In the genomic region with DNA sequence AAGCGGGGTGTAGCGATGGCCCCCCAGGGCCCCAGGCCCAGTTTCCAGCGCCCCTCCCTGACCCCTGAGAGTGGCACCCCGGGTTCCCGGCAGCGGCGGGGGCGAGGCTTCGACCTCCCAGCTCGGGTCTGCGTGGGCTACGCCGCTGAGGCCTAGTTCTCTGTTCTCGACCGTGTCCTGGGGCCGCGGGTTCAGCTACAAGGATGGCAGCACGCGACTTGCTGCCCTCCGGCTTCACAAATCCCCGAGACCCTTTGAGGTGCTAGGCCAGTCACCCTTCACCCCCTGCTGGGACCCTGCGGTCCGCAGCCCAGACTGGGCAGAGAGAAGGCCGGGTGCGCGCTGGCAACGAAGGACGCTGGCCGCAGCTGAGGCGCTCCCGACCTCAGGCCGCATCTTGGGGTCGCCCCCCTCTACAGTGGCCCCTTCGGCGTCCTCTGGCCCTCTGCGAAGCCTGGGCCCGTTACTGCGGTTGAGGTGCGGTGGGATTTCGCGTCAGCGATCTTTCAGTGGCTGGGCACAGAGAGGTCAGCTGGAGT, we compare ENCODE assay signal across 13 cellular contexts. TPM values are rescaled to one million over a fixed set of nuclear protein-coding genes. Genes with fewer than 3 reads are reported as not detected.
DNase-seq lines count a peak whose midpoint lies in the region; FAIRE-seq and TF ChIP-seq lines count a peak whose summit lies in the region.
"Had no signal": no experiment of that assay in that cellular context is flagged by ENCODE, and none has a peak within 500 bp of the region (broad histone marks: within the 10 kb centered on the region; RNA-seq: fewer than 3 reads in every experiment).

No MANE protein-coding gene starts in this region.

- peaks cover 22% of the 10 kb centered on the region for H3K36me3 ChIP-seq in suprapubic skin
- H3K36me3 ChIP-seq: BLaER1 had no signal

- H3K27ac ChIP-seq in layer of hippocampus (ENCODE audit: low read depth, low read length) (peak overlapping the region; percentile 52), suprapubic skin (peak overlapping the region; percentile 91)
- H3K27ac ChIP-seq: BLaER1 had no signal

- peaks cover 73% of the 10 kb centered on the region for H3K4me1 Mint-ChIP-seq in activated naive CD4-positive, alpha-beta T cell treated with anti-CD3 and anti-CD28 coated beads, Interleukin-2, amount 10 ng/mL, durations not matched to agents 7 days and 5 days

- H3K4me3 ChIP-seq in suprapubic skin: peak overlapping the region; percentile 71

- H3K27ac Mint-ChIP-seq in activated naive CD4-positive, alpha-beta T cell treated with anti-CD3 and anti-CD28 coated beads, Interleukin-2, amount 10 ng/mL, durations not matched to agents 7 days and 5 days: no peak overlapping the region

- 79% methylated on average over 21 of the region's 42 CpGs for WGBS in suprapubic skin

- no peaks in the 10 kb centered on the region for H3K9me3 ChIP-seq in suprapubic skin

- H3K27me3 ChIP-seq in layer of hippocampus (ENCODE audit: control insufficient read depth, insufficient read depth, low read length) (peaks cover 57% of the 10 kb centered on the region), suprapubic skin (peaks cover 91% of the 10 kb centered on the region)

- H3K9me3 Mint-ChIP-seq in activated naive CD4-positive, alpha-beta T cell treated with anti-CD3 and anti-CD28 coated beads, Interleukin-2, amount 10 ng/mL, durations not matched to agents 7 days and 5 days: no peaks in the 10 kb centered on the region

- CTCF ChIA-PET in activated naive CD4-positive, alpha-beta T cell treated with anti-CD3 and anti-CD28 coated beads, Interleukin-2, amount 10 ng/mL, durations not matched to agents 7 days and 5 days (lab: Charles Lee): no interaction called here

- DNase-seq in activated naive CD4-positive, alpha-beta T cell treated with anti-CD3 and anti-CD28 coated beads, Interleukin-2, amount 10 ng/mL, durations not matched to agents 7 days and 5 days: no peak
- no peak for DNase-seq in activated naive CD4-positive, alpha-beta T cell treated with Interleukin-2 at 50 U/mL for 16 hours
- DNase-seq in activated CD8-positive, alpha-beta memory T cell treated with anti-CD3 and anti-CD28 coated beads, Interleukin-2, amount 50 U/mL, for 48 hours: peak; percentile 61
- DNase-seq in suprapubic skin (ENCODE audit: low spot score in 2 of 2) (no peak), SKM-1 (lab: John Stamatoyannopoulos, UW; ENCODE audit: unreplicated experiment) (no peak), GOT3 (lab: John Stamatoyannopoulos, UW) (no peak), RCC 7860 (ENCODE audit: low spot score) (no peak)
- DNase-seq: hypothalamus, NCI-H1694 had no signal

- H3K27me3 Mint-ChIP-seq in activated naive CD4-positive, alpha-beta T cell treated with anti-CD3 and anti-CD28 coated beads, Interleukin-2, amount 10 ng/mL, durations not matched to agents 7 days and 5 days: peaks cover 98% of the 10 kb centered on the region

- no peak for TF ChIP-seq EP300 in suprapubic skin (IDR thresholded peaks at IDR 0.05)

- FAIRE-seq in RCC 7860 (lab: Jason Lieb, UNC): no peak
- FAIRE-seq: GM12891 had no signal

- H3K4me3 Mint-ChIP-seq in activated naive CD4-positive, alpha-beta T cell treated with anti-CD3 and anti-CD28 coated beads, Interleukin-2, amount 10 ng/mL, durations not matched to agents 7 days and 5 days: peak overlapping the region; percentile 31

- TF ChIP-seq POLR2A in suprapubic skin (IDR thresholded peaks at IDR 0.05): no peak

- H3K4me1 ChIP-seq in suprapubic skin: peaks cover 74% of the 10 kb centered on the region

- TF ChIP-seq CTCF in suprapubic skin (IDR thresholded peaks at IDR 0.05): no peak

- H3K36me3 Mint-ChIP-seq in activated naive CD4-positive, alpha-beta T cell treated with anti-CD3 and anti-CD28 coated beads, Interleukin-2, amount 10 ng/mL, durations not matched to agents 7 days and 5 days: peaks cover 6% of the 10 kb centered on the region

RNA-seq across cellular contexts. Expression of a gene that starts 1.2 kb away (rescaled TPM):
- 10 to 100 TPM in 2 of 4 donors, 1 to 10 TPM in 2; 6.6 to 19.7 (median 10.9) TPM for total RNA-seq in suprapubic skin
- total RNA-seq: osteocyte had no signal
